Comparison of ENCODE assay signal across 18 cellular contexts in genomic region chr12:112111931-112112330, GRCh38. TPM values are rescaled to one million over a fixed set of nuclear protein-coding genes. Genes with fewer than 3 reads are reported as not detected.
DNase-seq lines count a peak whose midpoint lies in the region; FAIRE-seq and TF ChIP-seq lines count a peak whose summit lies in the region.
"Had no signal": no experiment of that assay in that cellular context is flagged by ENCODE, and none has a peak within 500 bp of the region (broad histone marks: within the 10 kb centered on the region; RNA-seq: fewer than 3 reads in every experiment).

No MANE protein-coding gene starts in this region.

- TF ChIP-seq POLR2A in H1 (IDR thresholded peaks at IDR 0.05; ENCODE audit: control extremely low read depth in 1 of 2, low read depth in 2 of 2, low read length in 2 of 2): no peak

- H3K4me1 Mint-ChIP-seq in CD8-positive, alpha-beta memory T cell: peaks cover 18 to 20% (median 19%) of the 10 kb centered on the region in 3 donors
- H3K4me1 Mint-ChIP-seq in CD14-positive monocyte: peaks cover 40% of the 10 kb centered on the region

- peaks cover 9% of the 10 kb centered on the region; the same call in 1 of the 2 replicates for H3K23me2 ChIP-seq in H1 (ENCODE audit: low read depth, low read length)

- H3K27me3 ChIP-seq in H1 (replicated peaks in 1 of 4; ENCODE audit: control insufficient read depth in 3 of 4, extremely low read depth in 1 of 4, insufficient read depth in 3 of 4, low read length in 3 of 4): no peaks in the 10 kb centered on the region
- no peaks in the 10 kb centered on the region for H3K27me3 ChIP-seq in neutrophil
- no peaks in the 10 kb centered on the region for H3K27me3 ChIP-seq in CD8-positive, alpha-beta memory T cell (ENCODE audit: insufficient read depth, low read length, poor library complexity, severe bottlenecking)

- 92% methylated on average over 4 of the region's 5 CpGs; no CpG with 5 or more reads in 1 of the 2 experiments for WGBS in H1 (ENCODE audit: extremely low coverage in 1 of 2, insufficient coverage in 1 of 2, insufficient read length in 1 of 2, insufficient replicate concordance in 2 of 2, low coverage in 1 of 2, low lambda C conversion rate in 2 of 2, missing lambda C conversion rate in 1 of 2), 2 experiments

- H2BK120ac ChIP-seq in H1 (replicated peaks; ENCODE audit: low read depth, low read length): no peak overlapping the region

- H3K56ac ChIP-seq in H1 (replicated peaks; ENCODE audit: insufficient read length, low read depth, low read length): no peak overlapping the region

- no peak overlapping the region for H4K5ac ChIP-seq in H1 (ENCODE audit: insufficient read length, low read depth, low read length)

- intact Hi-C loops in CD14-positive monocyte (cut with micrococcal nuclease): loop anchor here in 1 of 2 donors (10.0 kb wide), 1 partner anchor 97 kb away; the partner anchor contains the start of genes ERP29 and TMEM116

- no peak overlapping the region for H3K18ac ChIP-seq in H1 (ENCODE audit: extremely low read depth, low read length)

- peaks cover 0 to 10% (median 0%) of the 10 kb centered on the region in 3 donors for H3K36me3 Mint-ChIP-seq in CD8-positive, alpha-beta memory T cell
- H3K36me3 Mint-ChIP-seq in CD14-positive monocyte: no peaks in the 10 kb centered on the region
- H3K36me3 Mint-ChIP-seq: natural killer cell treated with Interleukin-12 subunit alpha and Interleukin-12 subunit beta and Interleukin-15 and Interleukin-18, amount 100 ng/mL, for 72 hours had no signal

- peak overlapping the region; percentile 14; the same call in 1 of the 2 replicates for H2AFZ ChIP-seq in H1 (ENCODE audit: low read length)

- no peak overlapping the region for H2BK20ac ChIP-seq in H1 (ENCODE audit: low read length)

- H3K27me3 Mint-ChIP-seq in CD8-positive, alpha-beta memory T cell: no peaks in the 10 kb centered on the region
- peaks cover 0 to 1% (median 0%) of the 10 kb centered on the region in 3 donors for H3K27me3 Mint-ChIP-seq in CD14-positive monocyte (ENCODE audit: low read depth in 3 of 3)
- H3K27me3 Mint-ChIP-seq: natural killer cell treated with Interleukin-12 subunit alpha and Interleukin-12 subunit beta and Interleukin-15 and Interleukin-18, amount 100 ng/mL, for 72 hours had no signal

- no peak overlapping the region for H4K8ac ChIP-seq in H1 (ENCODE audit: extremely low read depth, insufficient read depth, low read length)

- no peak overlapping the region for H3K9ac ChIP-seq in H1 (replicated peaks in 1 of 4; ENCODE audit: extremely low read depth in 1 of 4, low read depth in 3 of 4, low read length in 3 of 4)

- H3K4ac ChIP-seq in H1 (replicated peaks; ENCODE audit: insufficient read length, low read depth, low read length): no peak overlapping the region

- POLR2A ChIA-PET in H1 (lab: Charles Lee; ENCODE audit: partially characterized antibody): interaction anchor here (0.6 to 0.7 kb wide), 2 partner anchors 13 to 276 kb away, joined by 3 to 4 read pairs; no protein-coding TSS in a partner anchor
- POLR2A ChIA-PET in CD8-positive, alpha-beta memory T cell (lab: Charles Lee): no interaction called here

- no peak for TF ChIP-seq RAD21 in H1 (IDR thresholded peaks at IDR 0.05 in 1 of 2, conservative IDR thresholded peaks at IDR 0.05 in 1 of 2; ENCODE audit: low read depth in 2 of 2, low read length in 2 of 2)

- H4K91ac ChIP-seq in H1 (replicated peaks; ENCODE audit: insufficient read length, low read length): no peak overlapping the region

- TF ChIP-seq CTCF in H1 (IDR thresholded peaks at IDR 0.05; ENCODE audit: control extremely low read depth in 1 of 3, insufficient read depth in 1 of 3, low read depth in 1 of 3, low read length in 3 of 3) (no peak), neutrophil (IDR thresholded peaks at IDR 0.05) (no peak), CD14-positive monocyte (IDR thresholded peaks at IDR 0.05) (no peak)

- H3K79me1 ChIP-seq in H1 (ENCODE audit: low read depth, low read length): no peaks in the 10 kb centered on the region; the same call in 1 of the 2 replicates

- no peak overlapping the region for H3K27ac ChIP-seq in H1 (ENCODE audit: low read depth, low read length)
- peak overlapping the region; percentile 68 for H3K27ac ChIP-seq in neutrophil
- H3K27ac ChIP-seq in CD8-positive, alpha-beta memory T cell (ENCODE audit: low read depth, low read length): no peak overlapping the region
- H3K27ac ChIP-seq in caudate nucleus (ENCODE audit: low read depth, low read length): no peak overlapping the region

- no peak overlapping the region for H2BK12ac ChIP-seq in H1 (ENCODE audit: low read depth, low read length)

- H3K36me3 ChIP-seq in H1 (ENCODE audit: control insufficient read depth in 2 of 4, insufficient read depth in 4 of 4, low read length in 3 of 4) (no peaks in the 10 kb centered on the region), neutrophil (no peaks in the 10 kb centered on the region)
- no peaks in the 10 kb centered on the region for H3K36me3 ChIP-seq in CD8-positive, alpha-beta memory T cell (ENCODE audit: insufficient read depth, low read length)

- H3K23ac ChIP-seq in H1 (ENCODE audit: insufficient read length): no peak overlapping the region

- TF ChIP-seq EP300 in H1 (IDR thresholded peaks at IDR 0.05; ENCODE audit: borderline replicate concordance in 1 of 2, low read depth in 2 of 2, low read length in 2 of 2): no peak

- H3K4me3 ChIP-seq in H1 (ENCODE audit: extremely low read depth in 1 of 4, insufficient read depth in 2 of 4, low read depth in 3 of 4, low read length in 4 of 4) (no peak overlapping the region), neutrophil (ENCODE audit: low read depth in 1 of 2, low read length in 1 of 2) (no peak overlapping the region)
- H3K4me3 ChIP-seq in CD8-positive, alpha-beta memory T cell (ENCODE audit: low read length): no peak overlapping the region

- FAIRE-seq in H1 (lab: Jason Lieb, UNC): no peak
- FAIRE-seq: colon, RCC 7860, urothelium cell line had no signal

- H2BK5ac ChIP-seq in H1 (ENCODE audit: low read depth, low read length): 0 out of 2 replicates have a peak overlapping the region, but pooled peaks have one; percentile 3

- no peak overlapping the region for H3K14ac ChIP-seq in H1 (ENCODE audit: insufficient read length)

- H2AK5ac ChIP-seq in H1 (ENCODE audit: low read depth, low read length): no peak overlapping the region

- no peaks in the 10 kb centered on the region for H3K9me3 ChIP-seq in H1 (ENCODE audit: insufficient read depth in 2 of 2, low read depth in 1 of 2, low read length in 1 of 2)
- no peaks in the 10 kb centered on the region for H3K9me3 ChIP-seq in neutrophil
- no peaks in the 10 kb centered on the region for H3K9me3 ChIP-seq in CD8-positive, alpha-beta memory T cell (ENCODE audit: low read length)

- CTCF ChIA-PET in H1 (lab: Charles Lee; ENCODE audit: partially characterized antibody): interaction anchor here (1.2 to 2.1 kb wide), 2 partner anchors 15 to 86 kb away, joined by 3 to 7 read pairs; no protein-coding TSS in a partner anchor
- CTCF ChIA-PET in CD8-positive, alpha-beta memory T cell (lab: Charles Lee): interaction anchor here (0.8 kb wide), 1 partner anchor 14 kb away, joined by 3 read pairs; no protein-coding TSS in a partner anchor

- peaks cover 11 to 17% (median 14%) of the 10 kb centered on the region in 4 experiments; a peak in 6 of 7 replicates for H3K4me1 ChIP-seq in H1 (replicated peaks in 1 of 4; ENCODE audit: control insufficient read depth in 3 of 4, insufficient read depth in 4 of 4, low read length in 3 of 4)
- peaks cover 57 to 66% of the 10 kb centered on the region in 2 experiments for H3K4me1 ChIP-seq in neutrophil (ENCODE audit: control insufficient read depth in 1 of 2, insufficient read depth in 1 of 2, low read depth in 1 of 2, low read length in 1 of 2)
- peaks cover 17% of the 10 kb centered on the region for H3K4me1 ChIP-seq in CD8-positive, alpha-beta memory T cell (ENCODE audit: insufficient read depth, low read length)

- no peaks in the 10 kb centered on the region for H3K9me3 Mint-ChIP-seq in CD8-positive, alpha-beta memory T cell
- peaks cover 0 to 5% (median 0%) of the 10 kb centered on the region in 7 donors for H3K9me3 Mint-ChIP-seq in CD14-positive monocyte
- H3K9me3 Mint-ChIP-seq: CD8-positive, alpha-beta T cell; natural killer cell treated with Interleukin-12 subunit alpha and Interleukin-12 subunit beta and Interleukin-15 and Interleukin-18, amount 100 ng/mL, for 72 hours had no signal

- peaks cover 12 to 22% of the 10 kb centered on the region in 2 experiments for H3K79me2 ChIP-seq in H1 (ENCODE audit: control insufficient read depth in 1 of 2, insufficient read depth in 2 of 2, low read length in 2 of 2)

- peak; percentile 7 for DNase-seq in DMS79 treated with DMSO at 0.1 percent for 48 hours (lab: John Stamatoyannopoulos, UW)
- DNase-seq in DMS79 (lab: John Stamatoyannopoulos, UW): no peak
- peak; percentile 17 for DNase-seq in NCI-H226
- no peak for DNase-seq in H1 (ENCODE audit: low read depth in 1 of 2, low spot score in 2 of 2)
- DNase-seq in CD8-positive, alpha-beta memory T cell: no peak
- no peak for DNase-seq in CD14-positive monocyte (ENCODE audit: low spot score)
- DNase-seq in caudate nucleus (lab: John Stamatoyannopoulos, UW): no peak
- DNase-seq: 8988T; activated CD4-positive, alpha-beta T cell treated with anti-CD3 and anti-CD28 coated beads for 1 hour; amniotic stem cell; NCI-H446 treated with DMSO at 0.1 percent for 48 hours; stimulated activated CD4-positive, alpha-beta T cell treated with anti-CD3 and anti-CD28 coated beads, Interleukin-4, amount 100 ng/mL, for 1 hour had no signal

- no peak overlapping the region for H2BK15ac ChIP-seq in H1 (ENCODE audit: low read length)

- no peaks in the 10 kb centered on the region for H4K20me1 ChIP-seq in H1 (replicated peaks in 1 of 2; ENCODE audit: control insufficient read depth in 1 of 2, insufficient read depth in 2 of 2, low read length in 2 of 2)

- no peak overlapping the region; a peak in 2 of 4 replicates for H3K4me2 ChIP-seq in H1 (ENCODE audit: insufficient read depth in 1 of 2, low read depth in 2 of 2, low read length in 2 of 2)

- peak overlapping the region in 1 of 8 donors; percentile 53 for H3K27ac Mint-ChIP-seq in CD8-positive, alpha-beta memory T cell
- H3K27ac Mint-ChIP-seq in CD14-positive monocyte: no peak overlapping the region
- H3K27ac Mint-ChIP-seq: CD8-positive, alpha-beta T cell; natural killer cell treated with Interleukin-12 subunit alpha and Interleukin-12 subunit beta and Interleukin-15 and Interleukin-18, amount 100 ng/mL, for 72 hours had no signal

- peak overlapping the region in 1 of 7 donors; percentile 40 for H3K4me3 Mint-ChIP-seq in CD8-positive, alpha-beta memory T cell
- no peak overlapping the region for H3K4me3 Mint-ChIP-seq in CD14-positive monocyte
- H3K4me3 Mint-ChIP-seq: CD8-positive, alpha-beta T cell; natural killer cell treated with Interleukin-12 subunit alpha and Interleukin-12 subunit beta and Interleukin-15 and Interleukin-18, amount 100 ng/mL, for 72 hours had no signal

RNA-seq across cellular contexts. Expression of gene NAA25, which starts 3.3 kb away (rescaled TPM):
- total RNA-seq in H1 (2021; fragmentation: NEBNext Ultra II Directional; extraction: Animal tissue kit (Norgen Biotek cat#: 25700)): 53.4 and 60.3 TPM in 2 replicates
- polyA plus RNA-seq in H1 (2011; rRNA removed) (7.8 and 10.8 TPM in 2 replicates), CD14-positive monocyte (1 to 10 TPM; 4.3 to 7.3 TPM)
- polyA plus RNA-seq in H1 (2011; cell fraction: cytosol; rRNA removed): 12.5 TPM
- 16.0 TPM for polyA plus RNA-seq in H1 (2011; cell fraction: nucleus; rRNA removed)
- 14.9 to 27.3 TPM (median 18.9 TPM) in 4 replicates for polyA plus RNA-seq in H1 (2012, experiment 1 of 2)
- polyA plus RNA-seq in H1 (2012, experiment 2 of 2): 1.5 TPM
- polyA plus RNA-seq in H1 (2013, experiment 1 of 2): 35.0 TPM
- polyA plus RNA-seq in H1 (2013, experiment 2 of 2): 39.9 TPM
- polyA minus RNA-seq in H1 (2011; rRNA and poly(A)+ RNA removed): 69.8 and 95.8 TPM in 2 replicates
- polyA minus RNA-seq in H1 (2011; cell fraction: cytosol; rRNA and poly(A)+ RNA removed): 23.3 TPM
- polyA minus RNA-seq in H1 (2011; cell fraction: nucleus; rRNA and poly(A)+ RNA removed): 38.6 TPM
- total RNA-seq in CD8-positive, alpha-beta memory T cell: 10 to 100 TPM; 39.0 to 41.5 TPM
- polyA plus RNA-seq in CD8-positive, alpha-beta memory T cell: 18.4 TPM

RNA-seq across cellular contexts. Expression of gene TRAFD1, which starts 13.4 kb away (rescaled TPM):
- 33.1 and 36.3 TPM in 2 replicates for total RNA-seq in H1 (2021; fragmentation: NEBNext Ultra II Directional; extraction: Animal tissue kit (Norgen Biotek cat#: 25700))
- polyA plus RNA-seq in H1 (2011; rRNA removed): 16.1 and 18.1 TPM in 2 replicates
- 24.2 TPM for polyA plus RNA-seq in H1 (2011; cell fraction: cytosol; rRNA removed)
- polyA plus RNA-seq in H1 (2011; cell fraction: nucleus; rRNA removed): 20.6 TPM
- 28.4 to 33.5 TPM (median 31.0 TPM) in 4 replicates for polyA plus RNA-seq in H1 (2012, experiment 1 of 2)
- 25.2 TPM for polyA plus RNA-seq in H1 (2012, experiment 2 of 2)
- polyA plus RNA-seq in H1 (2013, experiment 1 of 2): 17.9 TPM
- polyA plus RNA-seq in H1 (2013, experiment 2 of 2): 16.1 TPM
- polyA minus RNA-seq in H1 (2011; rRNA and poly(A)+ RNA removed): 28.5 and 32.7 TPM in 2 replicates
- polyA minus RNA-seq in H1 (2011; cell fraction: cytosol; rRNA and poly(A)+ RNA removed): 10.0 TPM
- 11.2 TPM for polyA minus RNA-seq in H1 (2011; cell fraction: nucleus; rRNA and poly(A)+ RNA removed)
- 10 to 100 TPM; 34.5 TPM for total RNA-seq in CD8-positive, alpha-beta memory T cell
- polyA plus RNA-seq in CD8-positive, alpha-beta memory T cell: 55.6 TPM
- polyA plus RNA-seq in CD14-positive monocyte: 10 to 100 TPM; 82.3 to 83.6 TPM

Comparison
In these comparisons a context has a peak if more than half of its experiments do, and no peak if none do; other contexts are left out.
1. DNase-seq: peak in DMS79 treated with DMSO at 0.1 percent for 48 hours (single experiment) and NCI-H226 (single experiment); none in DMS79 (single experiment), H1 (0 of 2), CD8-positive, alpha-beta memory T cell (0 of 5), CD14-positive monocyte (single experiment) and caudate nucleus (0 of 61).